In the genomic region with DNA sequence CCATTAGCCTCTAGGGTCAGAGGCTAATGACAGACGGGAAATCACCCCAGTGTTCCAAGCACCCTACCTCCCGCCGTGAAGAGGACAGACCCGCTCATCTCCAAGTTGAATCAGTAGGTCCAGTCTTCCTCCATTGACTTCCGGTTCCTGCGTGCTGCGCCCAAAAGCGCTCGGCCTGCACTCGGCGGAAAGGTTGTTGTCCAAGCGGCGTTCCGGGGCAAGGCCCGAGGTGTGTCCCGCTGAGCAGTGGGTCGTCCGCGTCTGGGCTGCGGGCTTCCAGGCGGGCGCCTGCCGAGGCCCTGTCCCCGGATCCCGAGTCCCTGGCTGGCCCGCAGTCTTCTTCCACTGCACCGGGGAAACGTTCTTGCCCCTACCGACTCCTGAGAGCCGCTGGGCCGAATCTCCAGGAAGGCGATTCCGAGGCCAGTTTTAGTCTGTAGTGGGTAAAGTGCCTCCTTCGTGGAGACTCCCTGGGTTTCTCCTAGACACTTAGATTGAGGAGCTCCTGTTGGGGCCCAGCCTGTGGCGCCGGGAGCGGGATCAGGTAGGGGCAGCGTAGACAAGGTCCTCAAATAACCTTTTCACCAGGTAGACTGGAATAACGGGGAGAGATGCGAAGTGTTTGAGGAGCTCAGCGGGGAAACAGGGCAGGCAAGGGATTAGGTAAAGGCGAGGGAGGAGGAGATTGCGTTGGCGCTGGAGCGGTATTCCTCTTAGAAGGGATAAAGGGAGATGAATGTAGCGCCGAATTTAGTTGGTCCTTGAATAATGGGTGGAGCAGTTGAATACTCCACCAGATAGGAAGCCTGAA, we compare ENCODE assay signal across 1 cellular context.
TF ChIP-seq lines count a peak whose summit lies in the region.

A gene with protein sequence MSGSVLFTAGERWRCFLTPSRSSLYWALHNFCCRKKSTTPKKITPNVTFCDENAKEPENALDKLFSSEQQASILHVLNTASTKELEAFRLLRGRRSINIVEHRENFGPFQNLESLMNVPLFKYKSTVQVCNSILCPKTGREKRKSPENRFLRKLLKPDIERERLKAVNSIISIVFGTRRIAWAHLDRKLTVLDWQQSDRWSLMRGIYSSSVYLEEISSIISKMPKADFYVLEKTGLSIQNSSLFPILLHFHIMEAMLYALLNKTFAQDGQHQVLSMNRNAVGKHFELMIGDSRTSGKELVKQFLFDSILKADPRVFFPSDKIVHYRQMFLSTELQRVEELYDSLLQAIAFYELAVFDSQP (minus strand): TSS at position 138 of the 811 bp plus-strand sequence. CDS start 40 bp downstream, at position 98.

TF ChIP-seq in HepG2, 621 proteins besides CTCF, POLR2A, EP300 and RAD21 (continued from another document and continues in another):
- 0 out of 2 replicates have a peak, but pooled peaks have one; percentile 73 for TF ChIP-seq PAWR (CRISPR knock-in tag; IDR thresholded peaks at IDR 0.05; ENCODE audit: borderline replicate concordance)
- TF ChIP-seq KLF9 (CRISPR knock-in tag; IDR thresholded peaks at IDR 0.05; ENCODE audit: low read depth) = peak; percentile 81; the same call in 1 of the 2 replicates
- TF ChIP-seq SMAD1 (CRISPR knock-in tag; IDR thresholded peaks at IDR 0.05; ENCODE audit: borderline replicate concordance, low read depth) = no peak; the same call in 1 of the 2 replicates
- TF ChIP-seq HNRNPK (IDR thresholded peaks at IDR 0.05; ENCODE audit: low read depth, low read length, poor library complexity, severe bottlenecking) = no peak
- TF ChIP-seq ZNF879 (CRISPR knock-in tag; IDR thresholded peaks at IDR 0.05) = peak; percentile 68; the same call in 1 of the 2 replicates
- no peak for TF ChIP-seq KAT2B (IDR thresholded peaks at IDR 0.05; ENCODE audit: borderline replicate concordance, low read depth, low read length)
- TF ChIP-seq, protein P1, sequence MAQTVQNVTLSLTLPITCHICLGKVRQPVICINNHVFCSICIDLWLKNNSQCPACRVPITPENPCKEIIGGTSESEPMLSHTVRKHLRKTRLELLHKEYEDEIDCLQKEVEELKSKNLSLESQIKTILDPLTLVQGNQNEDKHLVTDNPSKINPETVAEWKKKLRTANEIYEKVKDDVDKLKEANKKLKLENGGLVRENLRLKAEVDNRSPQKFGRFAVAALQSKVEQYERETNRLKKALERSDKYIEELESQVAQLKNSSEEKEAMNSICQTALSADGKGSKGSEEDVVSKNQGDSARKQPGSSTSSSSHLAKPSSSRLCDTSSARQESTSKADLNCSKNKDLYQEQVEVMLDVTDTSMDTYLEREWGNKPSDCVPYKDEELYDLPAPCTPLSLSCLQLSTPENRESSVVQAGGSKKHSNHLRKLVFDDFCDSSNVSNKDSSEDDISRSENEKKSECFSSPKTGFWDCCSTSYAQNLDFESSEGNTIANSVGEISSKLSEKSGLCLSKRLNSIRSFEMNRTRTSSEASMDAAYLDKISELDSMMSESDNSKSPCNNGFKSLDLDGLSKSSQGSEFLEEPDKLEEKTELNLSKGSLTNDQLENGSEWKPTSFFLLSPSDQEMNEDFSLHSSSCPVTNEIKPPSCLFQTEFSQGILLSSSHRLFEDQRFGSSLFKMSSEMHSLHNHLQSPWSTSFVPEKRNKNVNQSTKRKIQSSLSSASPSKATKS (CRISPR knock-in tag; IDR thresholded peaks at IDR 0.05) = peak; percentile 91; the same call in 1 of the 2 replicates
- TF ChIP-seq, protein P2, sequence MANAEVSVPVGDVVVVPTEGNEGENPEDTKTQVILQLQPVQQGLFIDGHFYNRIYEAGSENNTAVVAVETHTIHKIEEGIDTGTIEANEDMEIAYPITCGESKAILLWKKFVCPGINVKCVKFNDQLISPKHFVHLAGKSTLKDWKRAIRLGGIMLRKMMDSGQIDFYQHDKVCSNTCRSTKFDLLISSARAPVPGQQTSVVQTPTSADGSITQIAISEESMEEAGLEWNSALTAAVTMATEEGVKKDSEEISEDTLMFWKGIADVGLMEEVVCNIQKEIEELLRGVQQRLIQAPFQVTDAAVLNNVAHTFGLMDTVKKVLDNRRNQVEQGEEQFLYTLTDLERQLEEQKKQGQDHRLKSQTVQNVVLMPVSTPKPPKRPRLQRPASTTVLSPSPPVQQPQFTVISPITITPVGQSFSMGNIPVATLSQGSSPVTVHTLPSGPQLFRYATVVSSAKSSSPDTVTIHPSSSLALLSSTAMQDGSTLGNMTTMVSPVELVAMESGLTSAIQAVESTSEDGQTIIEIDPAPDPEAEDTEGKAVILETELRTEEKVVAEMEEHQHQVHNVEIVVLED (CRISPR knock-in tag; IDR thresholded peaks at IDR 0.05; ENCODE audit: borderline replicate concordance) = peak; percentile 81; the same call in 1 of the 2 replicates
- no peak for TF ChIP-seq NFYC (CRISPR knock-in tag; IDR thresholded peaks at IDR 0.05)
- TF ChIP-seq, protein P3, sequence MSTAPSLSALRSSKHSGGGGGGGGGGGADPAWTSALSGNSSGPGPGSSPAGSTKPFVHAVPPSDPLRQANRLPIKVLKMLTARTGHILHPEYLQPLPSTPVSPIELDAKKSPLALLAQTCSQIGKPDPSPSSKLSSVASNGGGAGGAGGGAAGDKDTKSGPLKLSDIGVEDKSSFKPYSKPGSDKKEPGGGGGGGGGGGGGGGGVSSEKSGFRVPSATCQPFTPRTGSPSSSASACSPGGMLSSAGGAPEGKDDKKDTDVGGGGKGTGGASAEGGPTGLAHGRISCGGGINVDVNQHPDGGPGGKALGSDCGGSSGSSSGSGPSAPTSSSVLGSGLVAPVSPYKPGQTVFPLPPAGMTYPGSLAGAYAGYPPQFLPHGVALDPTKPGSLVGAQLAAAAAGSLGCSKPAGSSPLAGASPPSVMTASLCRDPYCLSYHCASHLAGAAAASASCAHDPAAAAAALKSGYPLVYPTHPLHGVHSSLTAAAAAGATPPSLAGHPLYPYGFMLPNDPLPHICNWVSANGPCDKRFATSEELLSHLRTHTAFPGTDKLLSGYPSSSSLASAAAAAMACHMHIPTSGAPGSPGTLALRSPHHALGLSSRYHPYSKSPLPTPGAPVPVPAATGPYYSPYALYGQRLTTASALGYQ (CRISPR knock-in tag; IDR thresholded peaks at IDR 0.05) = peak; percentile 91
- TF ChIP-seq, protein P4, sequence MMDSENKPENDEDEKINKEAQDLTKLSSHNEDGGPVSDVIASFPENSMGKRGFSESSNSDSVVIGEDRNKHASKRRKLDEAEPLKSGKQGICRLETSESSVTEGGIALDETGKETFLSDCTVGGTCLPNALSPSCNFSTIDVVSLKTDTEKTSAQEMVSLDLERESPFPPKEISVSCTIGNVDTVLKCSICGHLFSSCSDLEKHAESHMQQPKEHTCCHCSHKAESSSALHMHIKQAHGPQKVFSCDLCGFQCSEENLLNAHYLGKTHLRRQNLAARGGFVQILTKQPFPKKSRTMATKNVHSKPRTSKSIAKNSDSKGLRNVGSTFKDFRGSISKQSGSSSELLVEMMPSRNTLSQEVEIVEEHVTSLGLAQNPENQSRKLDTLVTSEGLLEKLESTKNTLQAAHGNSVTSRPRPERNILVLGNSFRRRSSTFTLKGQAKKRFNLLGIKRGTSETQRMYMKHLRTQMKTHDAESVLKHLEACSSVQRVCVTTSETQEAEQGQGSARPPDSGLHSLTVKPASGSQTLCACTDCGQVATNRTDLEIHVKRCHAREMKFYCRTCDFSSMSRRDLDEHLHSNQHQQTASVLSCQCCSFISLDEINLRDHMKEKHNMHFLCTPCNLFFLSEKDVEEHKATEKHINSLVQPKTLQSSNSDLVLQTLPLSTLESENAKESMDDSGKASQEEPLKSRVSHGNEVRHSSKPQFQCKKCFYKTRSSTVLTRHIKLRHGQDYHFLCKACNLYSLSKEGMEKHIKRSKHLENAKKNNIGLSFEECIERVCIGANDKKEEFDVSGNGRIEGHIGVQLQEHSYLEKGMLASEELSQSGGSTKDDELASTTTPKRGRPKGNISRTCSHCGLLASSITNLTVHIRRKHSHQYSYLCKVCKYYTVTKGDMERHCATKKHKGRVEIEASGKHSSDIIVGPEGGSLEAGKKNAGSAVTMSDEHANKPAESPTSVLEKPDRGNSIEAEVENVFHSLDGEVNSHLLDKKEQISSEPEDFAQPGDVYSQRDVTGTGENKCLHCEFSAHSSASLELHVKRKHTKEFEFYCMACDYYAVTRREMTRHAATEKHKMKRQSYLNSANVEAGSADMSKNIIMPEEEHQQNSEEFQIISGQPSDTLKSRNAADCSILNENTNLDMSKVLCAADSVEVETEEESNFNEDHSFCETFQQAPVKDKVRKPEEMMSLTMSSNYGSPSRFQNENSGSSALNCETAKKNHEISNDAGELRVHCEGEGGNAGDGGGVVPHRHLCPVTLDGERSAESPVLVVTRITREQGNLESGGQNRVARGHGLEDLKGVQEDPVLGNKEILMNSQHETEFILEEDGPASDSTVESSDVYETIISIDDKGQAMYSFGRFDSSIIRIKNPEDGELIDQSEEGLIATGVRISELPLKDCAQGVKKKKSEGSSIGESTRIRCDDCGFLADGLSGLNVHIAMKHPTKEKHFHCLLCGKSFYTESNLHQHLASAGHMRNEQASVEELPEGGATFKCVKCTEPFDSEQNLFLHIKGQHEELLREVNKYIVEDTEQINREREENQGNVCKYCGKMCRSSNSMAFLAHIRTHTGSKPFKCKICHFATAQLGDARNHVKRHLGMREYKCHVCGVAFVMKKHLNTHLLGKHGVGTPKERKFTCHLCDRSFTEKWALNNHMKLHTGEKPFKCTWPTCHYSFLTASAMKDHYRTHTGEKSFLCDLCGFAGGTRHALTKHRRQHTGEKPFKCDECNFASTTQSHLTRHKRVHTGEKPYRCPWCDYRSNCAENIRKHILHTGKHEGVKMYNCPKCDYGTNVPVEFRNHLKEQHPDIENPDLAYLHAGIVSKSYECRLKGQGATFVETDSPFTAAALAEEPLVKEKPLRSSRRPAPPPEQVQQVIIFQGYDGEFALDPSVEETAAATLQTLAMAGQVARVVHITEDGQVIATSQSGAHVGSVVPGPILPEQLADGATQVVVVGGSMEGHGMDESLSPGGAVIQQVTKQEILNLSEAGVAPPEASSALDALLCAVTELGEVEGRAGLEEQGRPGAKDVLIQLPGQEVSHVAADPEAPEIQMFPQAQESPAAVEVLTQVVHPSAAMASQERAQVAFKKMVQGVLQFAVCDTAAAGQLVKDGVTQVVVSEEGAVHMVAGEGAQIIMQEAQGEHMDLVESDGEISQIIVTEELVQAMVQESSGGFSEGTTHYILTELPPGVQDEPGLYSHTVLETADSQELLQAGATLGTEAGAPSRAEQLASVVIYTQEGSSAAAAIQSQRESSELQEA (CRISPR knock-in tag; IDR thresholded peaks at IDR 0.05; ENCODE audit: not compliant biosample characterization) = no peak
- TF ChIP-seq, protein P5, sequence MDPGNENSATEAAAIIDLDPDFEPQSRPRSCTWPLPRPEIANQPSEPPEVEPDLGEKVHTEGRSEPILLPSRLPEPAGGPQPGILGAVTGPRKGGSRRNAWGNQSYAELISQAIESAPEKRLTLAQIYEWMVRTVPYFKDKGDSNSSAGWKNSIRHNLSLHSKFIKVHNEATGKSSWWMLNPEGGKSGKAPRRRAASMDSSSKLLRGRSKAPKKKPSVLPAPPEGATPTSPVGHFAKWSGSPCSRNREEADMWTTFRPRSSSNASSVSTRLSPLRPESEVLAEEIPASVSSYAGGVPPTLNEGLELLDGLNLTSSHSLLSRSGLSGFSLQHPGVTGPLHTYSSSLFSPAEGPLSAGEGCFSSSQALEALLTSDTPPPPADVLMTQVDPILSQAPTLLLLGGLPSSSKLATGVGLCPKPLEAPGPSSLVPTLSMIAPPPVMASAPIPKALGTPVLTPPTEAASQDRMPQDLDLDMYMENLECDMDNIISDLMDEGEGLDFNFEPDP (CRISPR knock-in tag; conservative IDR thresholded peaks at IDR 0.05) = no peak
- TF ChIP-seq, protein P6, sequence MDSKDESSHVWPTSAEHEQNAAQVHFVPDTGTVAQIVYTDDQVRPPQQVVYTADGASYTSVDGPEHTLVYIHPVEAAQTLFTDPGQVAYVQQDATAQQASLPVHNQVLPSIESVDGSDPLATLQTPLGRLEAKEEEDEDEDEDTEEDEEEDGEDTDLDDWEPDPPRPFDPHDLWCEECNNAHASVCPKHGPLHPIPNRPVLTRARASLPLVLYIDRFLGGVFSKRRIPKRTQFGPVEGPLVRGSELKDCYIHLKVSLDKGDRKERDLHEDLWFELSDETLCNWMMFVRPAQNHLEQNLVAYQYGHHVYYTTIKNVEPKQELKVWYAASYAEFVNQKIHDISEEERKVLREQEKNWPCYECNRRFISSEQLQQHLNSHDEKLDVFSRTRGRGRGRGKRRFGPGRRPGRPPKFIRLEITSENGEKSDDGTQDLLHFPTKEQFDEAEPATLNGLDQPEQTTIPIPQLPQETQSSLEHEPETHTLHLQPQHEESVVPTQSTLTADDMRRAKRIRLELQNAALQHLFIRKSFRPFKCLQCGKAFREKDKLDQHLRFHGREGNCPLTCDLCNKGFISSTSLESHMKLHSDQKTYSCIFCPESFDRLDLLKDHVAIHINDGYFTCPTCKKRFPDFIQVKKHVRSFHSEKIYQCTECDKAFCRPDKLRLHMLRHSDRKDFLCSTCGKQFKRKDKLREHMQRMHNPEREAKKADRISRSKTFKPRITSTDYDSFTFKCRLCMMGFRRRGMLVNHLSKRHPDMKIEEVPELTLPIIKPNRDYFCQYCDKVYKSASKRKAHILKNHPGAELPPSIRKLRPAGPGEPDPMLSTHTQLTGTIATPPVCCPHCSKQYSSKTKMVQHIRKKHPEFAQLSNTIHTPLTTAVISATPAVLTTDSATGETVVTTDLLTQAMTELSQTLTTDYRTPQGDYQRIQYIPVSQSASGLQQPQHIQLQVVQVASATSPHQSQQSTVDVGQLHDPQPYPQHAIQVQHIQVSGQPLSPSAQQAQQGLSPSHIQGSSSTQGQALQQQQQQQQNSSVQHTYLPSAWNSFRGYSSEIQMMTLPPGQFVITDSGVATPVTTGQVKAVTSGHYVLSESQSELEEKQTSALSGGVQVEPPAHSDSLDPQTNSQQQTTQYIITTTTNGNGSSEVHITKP (CRISPR knock-in tag; IDR thresholded peaks at IDR 0.05; ENCODE audit: low read depth) = peak; percentile 73; the same call in 1 of the 2 replicates
- peak; percentile 89; the same call in 1 of the 2 replicates for TF ChIP-seq ISX (CRISPR knock-in tag; conservative IDR thresholded peaks at IDR 0.05)
- TF ChIP-seq ZNF766 (CRISPR knock-in tag; IDR thresholded peaks at IDR 0.05; ENCODE audit: borderline replicate concordance) = peak; percentile 83; the same call in 1 of the 2 replicates
- TF ChIP-seq MIER2 (CRISPR knock-in tag; IDR thresholded peaks at IDR 0.05) = peak; percentile 83; the same call in 1 of the 2 replicates
- TF ChIP-seq, protein P7, sequence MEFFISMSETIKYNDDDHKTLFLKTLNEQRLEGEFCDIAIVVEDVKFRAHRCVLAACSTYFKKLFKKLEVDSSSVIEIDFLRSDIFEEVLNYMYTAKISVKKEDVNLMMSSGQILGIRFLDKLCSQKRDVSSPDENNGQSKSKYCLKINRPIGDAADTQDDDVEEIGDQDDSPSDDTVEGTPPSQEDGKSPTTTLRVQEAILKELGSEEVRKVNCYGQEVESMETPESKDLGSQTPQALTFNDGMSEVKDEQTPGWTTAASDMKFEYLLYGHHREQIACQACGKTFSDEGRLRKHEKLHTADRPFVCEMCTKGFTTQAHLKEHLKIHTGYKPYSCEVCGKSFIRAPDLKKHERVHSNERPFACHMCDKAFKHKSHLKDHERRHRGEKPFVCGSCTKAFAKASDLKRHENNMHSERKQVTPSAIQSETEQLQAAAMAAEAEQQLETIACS (CRISPR knock-in tag; IDR thresholded peaks at IDR 0.05) = peak; percentile 65; the same call in 1 of the 2 replicates
- TF ChIP-seq FOXA3 (CRISPR knock-in tag; IDR thresholded peaks at IDR 0.05) = peak; percentile 79
- no peak for TF ChIP-seq CENPT (CRISPR knock-in tag; IDR thresholded peaks at IDR 0.05; ENCODE audit: low read depth)
- TF ChIP-seq ARNT (IDR thresholded peaks at IDR 0.05) = no peak
- no peak for TF ChIP-seq SMC3 (IDR thresholded peaks at IDR 0.05; ENCODE audit: low read length)
- no peak for TF ChIP-seq ZNF354B (CRISPR knock-in tag; IDR thresholded peaks at IDR 0.05)
- peak; percentile 83 for TF ChIP-seq CBFB (CRISPR knock-in tag; IDR thresholded peaks at IDR 0.05)
